Comparison of ENCODE assay signal across 1 cellular context in the genomic region with DNA sequence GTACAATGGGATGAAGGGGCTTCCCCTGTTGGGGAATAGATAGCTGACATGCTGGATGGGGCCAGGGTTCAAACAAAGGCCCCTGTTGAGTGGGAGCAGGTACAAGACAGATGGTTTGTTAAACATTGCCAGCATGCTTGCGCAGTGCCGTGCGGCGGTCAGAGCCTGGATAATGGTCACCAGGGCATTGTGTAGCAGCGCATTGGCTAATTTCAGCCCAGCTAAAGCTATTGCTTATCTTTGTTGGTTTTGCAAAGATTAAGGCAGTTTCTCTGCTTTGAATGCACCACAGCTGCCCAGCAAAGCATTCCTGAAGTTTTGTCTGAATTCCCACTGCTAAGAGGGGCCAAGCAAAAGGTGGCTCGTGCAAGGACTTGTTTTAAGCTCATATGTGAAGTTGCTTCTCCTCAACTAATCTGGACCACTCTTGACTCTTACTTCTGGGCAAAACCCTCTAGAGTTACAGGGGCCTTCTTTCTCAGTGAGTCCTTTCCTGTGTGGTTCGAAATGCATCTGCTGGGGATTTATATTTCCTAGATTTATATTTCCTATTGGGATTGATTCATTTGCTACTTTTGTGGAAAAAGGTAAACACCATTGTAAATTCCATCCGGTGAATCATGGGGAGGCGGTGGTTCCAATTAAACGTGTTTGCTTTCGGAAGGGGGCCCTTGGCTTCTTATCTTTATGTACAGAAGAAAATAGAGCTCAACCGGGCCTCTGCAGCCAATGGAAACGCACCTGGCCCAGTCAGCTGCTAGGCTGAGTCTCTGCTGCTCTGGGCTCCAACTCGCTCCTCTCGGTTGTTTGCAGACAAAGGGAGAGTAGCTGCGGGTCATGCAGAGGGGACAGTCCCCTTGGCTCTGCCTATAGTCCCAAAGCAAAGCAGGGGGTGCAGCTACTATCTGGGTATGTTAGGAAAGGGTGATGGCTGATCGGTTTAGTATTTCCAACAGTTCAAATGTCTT.
A peak's percentile ranks its signal among the peaks of the same experiment; 100 is the strongest.
TF ChIP-seq lines count a peak whose summit lies in the region.

No MANE protein-coding gene starts in this region.

TF ChIP-seq in HEK293, 187 proteins besides CTCF, POLR2A, EP300 and RAD21 (continued from another document and continues in another):
- no peak for TF ChIP-seq BCL11B (tag by site-specific recombination; IDR thresholded peaks at IDR 0.05; ENCODE audit: low read depth)
- no peak for TF ChIP-seq ZNF449 (tag by site-specific recombination; IDR thresholded peaks at IDR 0.05)
- TF ChIP-seq ZIC2 (tag by site-specific recombination; IDR thresholded peaks at IDR 0.05): no peak
- no peak for TF ChIP-seq ZNF169 (tag by site-specific recombination; IDR thresholded peaks at IDR 0.05)
- TF ChIP-seq ZNF148 (tag by site-specific recombination; IDR thresholded peaks at IDR 0.05; ENCODE audit: borderline replicate concordance): no peak
- TF ChIP-seq, protein P1, sequence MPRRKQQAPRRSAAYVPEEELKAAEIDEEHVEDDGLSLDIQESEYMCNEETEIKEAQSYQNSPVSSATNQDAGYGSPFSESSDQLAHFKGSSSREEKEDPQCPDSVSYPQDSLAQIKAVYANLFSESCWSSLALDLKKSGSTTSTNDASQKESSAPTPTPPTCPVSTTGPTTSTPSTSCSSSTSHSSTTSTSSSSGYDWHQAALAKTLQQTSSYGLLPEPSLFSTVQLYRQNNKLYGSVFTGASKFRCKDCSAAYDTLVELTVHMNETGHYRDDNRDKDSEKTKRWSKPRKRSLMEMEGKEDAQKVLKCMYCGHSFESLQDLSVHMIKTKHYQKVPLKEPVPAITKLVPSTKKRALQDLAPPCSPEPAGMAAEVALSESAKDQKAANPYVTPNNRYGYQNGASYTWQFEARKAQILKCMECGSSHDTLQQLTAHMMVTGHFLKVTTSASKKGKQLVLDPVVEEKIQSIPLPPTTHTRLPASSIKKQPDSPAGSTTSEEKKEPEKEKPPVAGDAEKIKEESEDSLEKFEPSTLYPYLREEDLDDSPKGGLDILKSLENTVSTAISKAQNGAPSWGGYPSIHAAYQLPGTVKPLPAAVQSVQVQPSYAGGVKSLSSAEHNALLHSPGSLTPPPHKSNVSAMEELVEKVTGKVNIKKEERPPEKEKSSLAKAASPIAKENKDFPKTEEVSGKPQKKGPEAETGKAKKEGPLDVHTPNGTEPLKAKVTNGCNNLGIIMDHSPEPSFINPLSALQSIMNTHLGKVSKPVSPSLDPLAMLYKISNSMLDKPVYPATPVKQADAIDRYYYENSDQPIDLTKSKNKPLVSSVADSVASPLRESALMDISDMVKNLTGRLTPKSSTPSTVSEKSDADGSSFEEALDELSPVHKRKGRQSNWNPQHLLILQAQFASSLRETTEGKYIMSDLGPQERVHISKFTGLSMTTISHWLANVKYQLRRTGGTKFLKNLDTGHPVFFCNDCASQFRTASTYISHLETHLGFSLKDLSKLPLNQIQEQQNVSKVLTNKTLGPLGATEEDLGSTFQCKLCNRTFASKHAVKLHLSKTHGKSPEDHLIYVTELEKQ (tag by site-specific recombination; IDR thresholded peaks at IDR 0.05; ENCODE audit: borderline replicate concordance): no peak
- TF ChIP-seq, protein P2, sequence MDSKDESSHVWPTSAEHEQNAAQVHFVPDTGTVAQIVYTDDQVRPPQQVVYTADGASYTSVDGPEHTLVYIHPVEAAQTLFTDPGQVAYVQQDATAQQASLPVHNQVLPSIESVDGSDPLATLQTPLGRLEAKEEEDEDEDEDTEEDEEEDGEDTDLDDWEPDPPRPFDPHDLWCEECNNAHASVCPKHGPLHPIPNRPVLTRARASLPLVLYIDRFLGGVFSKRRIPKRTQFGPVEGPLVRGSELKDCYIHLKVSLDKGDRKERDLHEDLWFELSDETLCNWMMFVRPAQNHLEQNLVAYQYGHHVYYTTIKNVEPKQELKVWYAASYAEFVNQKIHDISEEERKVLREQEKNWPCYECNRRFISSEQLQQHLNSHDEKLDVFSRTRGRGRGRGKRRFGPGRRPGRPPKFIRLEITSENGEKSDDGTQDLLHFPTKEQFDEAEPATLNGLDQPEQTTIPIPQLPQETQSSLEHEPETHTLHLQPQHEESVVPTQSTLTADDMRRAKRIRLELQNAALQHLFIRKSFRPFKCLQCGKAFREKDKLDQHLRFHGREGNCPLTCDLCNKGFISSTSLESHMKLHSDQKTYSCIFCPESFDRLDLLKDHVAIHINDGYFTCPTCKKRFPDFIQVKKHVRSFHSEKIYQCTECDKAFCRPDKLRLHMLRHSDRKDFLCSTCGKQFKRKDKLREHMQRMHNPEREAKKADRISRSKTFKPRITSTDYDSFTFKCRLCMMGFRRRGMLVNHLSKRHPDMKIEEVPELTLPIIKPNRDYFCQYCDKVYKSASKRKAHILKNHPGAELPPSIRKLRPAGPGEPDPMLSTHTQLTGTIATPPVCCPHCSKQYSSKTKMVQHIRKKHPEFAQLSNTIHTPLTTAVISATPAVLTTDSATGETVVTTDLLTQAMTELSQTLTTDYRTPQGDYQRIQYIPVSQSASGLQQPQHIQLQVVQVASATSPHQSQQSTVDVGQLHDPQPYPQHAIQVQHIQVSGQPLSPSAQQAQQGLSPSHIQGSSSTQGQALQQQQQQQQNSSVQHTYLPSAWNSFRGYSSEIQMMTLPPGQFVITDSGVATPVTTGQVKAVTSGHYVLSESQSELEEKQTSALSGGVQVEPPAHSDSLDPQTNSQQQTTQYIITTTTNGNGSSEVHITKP (tag by site-specific recombination; IDR thresholded peaks at IDR 0.05): 0 out of 2 replicates have a peak, but pooled peaks have one; percentile 22
- TF ChIP-seq ZNF514 (tag by site-specific recombination; IDR thresholded peaks at IDR 0.05): no peak
- TF ChIP-seq ZNF132 (tag by site-specific recombination; IDR thresholded peaks at IDR 0.05; ENCODE audit: borderline replicate concordance): no peak
- no peak for TF ChIP-seq ZNF658 (tag by site-specific recombination; IDR thresholded peaks at IDR 0.05)
- no peak for TF ChIP-seq ZNF621 (tag by site-specific recombination; IDR thresholded peaks at IDR 0.05)
- TF ChIP-seq, protein P3, sequence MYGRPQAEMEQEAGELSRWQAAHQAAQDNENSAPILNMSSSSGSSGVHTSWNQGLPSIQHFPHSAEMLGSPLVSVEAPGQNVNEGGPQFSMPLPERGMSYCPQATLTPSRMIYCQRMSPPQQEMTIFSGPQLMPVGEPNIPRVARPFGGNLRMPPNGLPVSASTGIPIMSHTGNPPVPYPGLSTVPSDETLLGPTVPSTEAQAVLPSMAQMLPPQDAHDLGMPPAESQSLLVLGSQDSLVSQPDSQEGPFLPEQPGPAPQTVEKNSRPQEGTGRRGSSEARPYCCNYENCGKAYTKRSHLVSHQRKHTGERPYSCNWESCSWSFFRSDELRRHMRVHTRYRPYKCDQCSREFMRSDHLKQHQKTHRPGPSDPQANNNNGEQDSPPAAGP (tag by site-specific recombination; IDR thresholded peaks at IDR 0.05): no peak
- TF ChIP-seq ZNF214 (tag by site-specific recombination; IDR thresholded peaks at IDR 0.05; ENCODE audit: borderline replicate concordance): no peak
- TF ChIP-seq, protein P4, sequence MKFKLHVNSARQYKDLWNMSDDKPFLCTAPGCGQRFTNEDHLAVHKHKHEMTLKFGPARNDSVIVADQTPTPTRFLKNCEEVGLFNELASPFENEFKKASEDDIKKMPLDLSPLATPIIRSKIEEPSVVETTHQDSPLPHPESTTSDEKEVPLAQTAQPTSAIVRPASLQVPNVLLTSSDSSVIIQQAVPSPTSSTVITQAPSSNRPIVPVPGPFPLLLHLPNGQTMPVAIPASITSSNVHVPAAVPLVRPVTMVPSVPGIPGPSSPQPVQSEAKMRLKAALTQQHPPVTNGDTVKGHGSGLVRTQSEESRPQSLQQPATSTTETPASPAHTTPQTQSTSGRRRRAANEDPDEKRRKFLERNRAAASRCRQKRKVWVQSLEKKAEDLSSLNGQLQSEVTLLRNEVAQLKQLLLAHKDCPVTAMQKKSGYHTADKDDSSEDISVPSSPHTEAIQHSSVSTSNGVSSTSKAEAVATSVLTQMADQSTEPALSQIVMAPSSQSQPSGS (tag by site-specific recombination; IDR thresholded peaks at IDR 0.05; ENCODE audit: low read depth): no peak
- no peak for TF ChIP-seq BCL11A (tag by site-specific recombination; IDR thresholded peaks at IDR 0.05; ENCODE audit: low read depth)
- TF ChIP-seq ZNF623 (tag by site-specific recombination; IDR thresholded peaks at IDR 0.05): no peak
- no peak for TF ChIP-seq HOXD13 (CRISPR knock-in tag; IDR thresholded peaks at IDR 0.05; ENCODE audit: borderline replicate concordance)
- no peak for TF ChIP-seq ZNF26 (tag by site-specific recombination; IDR thresholded peaks at IDR 0.05)
- no peak for TF ChIP-seq ZNF19 (tag by site-specific recombination; IDR thresholded peaks at IDR 0.05; ENCODE audit: low read depth)
- no peak for TF ChIP-seq ZNF473 (tag by site-specific recombination; IDR thresholded peaks at IDR 0.05)
- no peak for TF ChIP-seq ZNF184 (tag by site-specific recombination; IDR thresholded peaks at IDR 0.05)
- no peak for TF ChIP-seq ZNF624 (tag by site-specific recombination; IDR thresholded peaks at IDR 0.05)
- no peak for TF ChIP-seq ZNF266 (tag by site-specific recombination; IDR thresholded peaks at IDR 0.05; ENCODE audit: low read depth)
- TF ChIP-seq ZNF76 (tag by site-specific recombination; IDR thresholded peaks at IDR 0.05; ENCODE audit: borderline replicate concordance, low read depth): no peak
- no peak for TF ChIP-seq ZBTB11 (tag by site-specific recombination; conservative IDR thresholded peaks at IDR 0.05; ENCODE audit: low read depth)
- TF ChIP-seq OVOL3 (tag by site-specific recombination; IDR thresholded peaks at IDR 0.05): no peak
- TF ChIP-seq ZNF560 (tag by site-specific recombination; IDR thresholded peaks at IDR 0.05; ENCODE audit: borderline replicate concordance): no peak
- no peak for TF ChIP-seq ZNF239 (tag by site-specific recombination; IDR thresholded peaks at IDR 0.05)
- no peak for TF ChIP-seq ZNF501 (tag by site-specific recombination; IDR thresholded peaks at IDR 0.05)
- TF ChIP-seq ZNF211 (tag by site-specific recombination; IDR thresholded peaks at IDR 0.05; ENCODE audit: low read depth): no peak
